1 cellular context compared by ENCODE assay signal in the genomic region with DNA sequence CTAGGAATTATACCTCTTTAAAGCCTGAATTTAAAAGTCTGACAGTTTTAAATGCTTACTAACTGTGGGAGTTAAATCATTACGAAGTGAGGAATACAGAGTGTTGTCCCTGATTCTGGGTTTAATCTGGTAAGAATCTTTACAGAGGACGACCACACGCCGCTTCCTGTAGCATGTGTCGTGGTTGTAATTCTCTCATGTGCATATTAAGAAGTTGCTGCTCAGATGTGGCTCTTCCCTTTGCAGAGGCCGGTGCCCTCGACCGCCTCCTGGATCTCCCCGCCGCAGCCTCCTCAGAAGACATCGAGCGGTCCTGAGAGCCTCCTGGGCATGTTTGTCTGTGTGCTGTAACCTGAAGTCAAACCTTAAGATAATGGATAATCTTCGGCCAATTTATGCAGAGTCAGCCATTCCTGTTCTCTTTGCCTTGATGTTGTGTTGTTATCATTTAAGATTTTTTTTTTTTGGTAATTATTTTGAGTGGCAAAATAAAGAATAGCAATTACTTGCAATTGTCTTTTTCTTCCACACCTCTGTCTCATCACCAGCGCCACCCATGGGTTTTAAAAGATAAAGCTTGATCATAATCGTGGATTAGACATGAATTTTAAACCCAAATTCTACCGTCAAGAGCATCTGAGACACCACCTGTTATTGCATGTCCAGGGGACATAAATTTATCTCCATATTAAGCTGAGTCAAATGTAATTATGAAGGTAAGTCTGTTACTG.
TF ChIP-seq lines count a peak whose summit lies in the region.

No MANE protein-coding gene starts in this region.

TF ChIP-seq in K562, 482 proteins besides CTCF, POLR2A, EP300 and RAD21:
- peak; percentile 75 for TF ChIP-seq MAFG (tag; conservative IDR thresholded peaks at IDR 0.05)
- TF ChIP-seq ZNF316 (IDR thresholded peaks at IDR 0.05) = peak; percentile 92
- no peak for TF ChIP-seq ILK (tag; IDR thresholded peaks at IDR 0.05; ENCODE audit: borderline replicate concordance, low read depth)
- TF ChIP-seq, protein P1, sequence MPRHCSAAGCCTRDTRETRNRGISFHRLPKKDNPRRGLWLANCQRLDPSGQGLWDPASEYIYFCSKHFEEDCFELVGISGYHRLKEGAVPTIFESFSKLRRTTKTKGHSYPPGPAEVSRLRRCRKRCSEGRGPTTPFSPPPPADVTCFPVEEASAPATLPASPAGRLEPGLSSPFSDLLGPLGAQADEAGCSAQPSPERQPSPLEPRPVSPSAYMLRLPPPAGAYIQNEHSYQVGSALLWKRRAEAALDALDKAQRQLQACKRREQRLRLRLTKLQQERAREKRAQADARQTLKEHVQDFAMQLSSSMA (CRISPR knock-in tag; IDR thresholded peaks at IDR 0.05) = no peak
- TF ChIP-seq MAFF (IDR thresholded peaks at IDR 0.05; ENCODE audit: low read length) = peak; percentile 79
- TF ChIP-seq MAFK (IDR thresholded peaks at IDR 0.05; ENCODE audit: low read length) = peak; percentile 78
- TF ChIP-seq C11orf30 (IDR thresholded peaks at IDR 0.05; ENCODE audit: low read depth) = peak; percentile 80
